Comparison of ENCODE assay signal across 8 cellular contexts in genomic region chr7:25894002-25894901, GRCh38.
DNase-seq lines count a peak whose midpoint lies in the region; ATAC-seq and TF ChIP-seq lines count a peak whose summit lies in the region.

No MANE protein-coding gene starts in this region.

- no peak for TF ChIP-seq POLR2A in HCT116 (IDR thresholded peaks at IDR 0.05; ENCODE audit: borderline replicate concordance, extremely low read depth, insufficient read depth, insufficient read length)

- H3K4me3 ChIP-seq in right atrium auricular region (no peak overlapping the region), HCT116 (replicated peaks in 1 of 2; ENCODE audit: low read depth in 1 of 2, low read length in 2 of 2) (no peak overlapping the region), lung (no peak overlapping the region)

- H3K36me3 ChIP-seq in right atrium auricular region = no peaks in the 10 kb centered on the region
- no peaks in the 10 kb centered on the region for H3K36me3 ChIP-seq in HCT116 (ENCODE audit: control insufficient read depth in 1 of 2, insufficient read depth in 2 of 2, low read length in 2 of 2)
- no peaks in the 10 kb centered on the region for H3K36me3 ChIP-seq in lung (ENCODE audit: control insufficient read depth in 2 of 2, insufficient read depth in 2 of 2, low read length in 2 of 2)

- DNase-seq in left cardiac atrium (no peak), right atrium auricular region (ENCODE audit: low spot score) (no peak), HCT116 (ENCODE audit: low read depth, low spot score) (peak; percentile 61), NAMALWA (ENCODE audit: low spot score) (peak; percentile 96), lung (ENCODE audit: low spot score) (peak; percentile 54), amniotic stem cell (lab: John Stamatoyannopoulos, UW) (no peak), NCI-H1105 treated with DMSO at 0.1 percent for 48 hours (lab: John Stamatoyannopoulos, UW) (no peak)
- DNase-seq in activated T-cell treated with anti-CD3 and anti-CD28 coated beads, Interleukin-2, amount 50 U/mL, for 48 hours = peak; percentile 51

- H2AFZ ChIP-seq in HCT116 (ENCODE audit: low read depth, low read length, poor library complexity, severe bottlenecking) = peak overlapping the region; percentile 98

- H3K9me3 ChIP-seq in right atrium auricular region = no peaks in the 10 kb centered on the region
- no peaks in the 10 kb centered on the region for H3K9me3 ChIP-seq in HCT116 (ENCODE audit: control insufficient read depth in 1 of 2, insufficient read depth in 1 of 2, low read depth in 1 of 2, low read length in 2 of 2)
- H3K9me3 ChIP-seq in lung (ENCODE audit: control insufficient read depth in 2 of 2, insufficient read depth in 1 of 2, low read length in 1 of 2) = no peaks in the 10 kb centered on the region

- CTCF ChIA-PET in HCT116 (lab: Charles Lee) = interaction anchor here (0.9 to 5.7 kb wide), 15 partner anchors 10 to 1268 kb away, joined by 3 to 94 read pairs (median 7); no protein-coding TSS in a partner anchor

- H4K20me1 ChIP-seq in HCT116 (ENCODE audit: insufficient read depth) = no peaks in the 10 kb centered on the region

- RAD21 ChIA-PET in HCT116 (lab: Charles Lee; ENCODE audit: low non-redundant PET in 1 of 2, low total read pairs in 2 of 2, uncharacterized antibody in 2 of 2, unreplicated experiment in 2 of 2) = interaction anchor here (1.3 to 2.8 kb wide), 3 partner anchors 168 to 471 kb away, joined by 4 to 15 read pairs (median 4); no protein-coding TSS in a partner anchor

- 60 to 74% methylated on average over 7 of the region's 7 CpGs for WGBS in lung, 2 donors

- ATAC-seq in left cardiac atrium (peak; percentile 54 to 64), HCT116 (peak; percentile 83), lung (ENCODE audit: insufficient read depth, low FRiP score) (peak; percentile 44)

- H3K27ac ChIP-seq in right atrium auricular region (no peak overlapping the region), HCT116 (ENCODE audit: low read depth, low read length) (peak overlapping the region; percentile 26; the same call in 1 of the 2 replicates), lung (ENCODE audit: low read depth in 1 of 2, low read length in 1 of 2) (no peak overlapping the region)

- intact Hi-C loops in left cardiac atrium (cut with DNase I) = loop anchor here (5.0 to 10.0 kb wide), 3 partner anchors 171 to 773 kb away; no protein-coding TSS in a partner anchor
- intact Hi-C loops in HCT116 (cut with micrococcal nuclease) = loop anchor here (10.0 kb wide), 1 partner anchor 611 kb away; no protein-coding TSS in a partner anchor

- no TSS peak for BruUV-seq in HCT116 (replicated peaks; lab: Mats Ljungman, UMichigan)

- TF ChIP-seq CTCF in right atrium auricular region (IDR thresholded peaks at IDR 0.05) (no peak), HCT116 (IDR thresholded peaks at IDR 0.05 in 2 of 3, conservative IDR thresholded peaks at IDR 0.05 in 1 of 3; ENCODE audit: borderline replicate concordance in 1 of 3, insufficient read depth in 1 of 3, low read depth in 2 of 3, low read length in 2 of 3) (no peak; a peak in 1 of 6 replicates), lung (IDR thresholded peaks at IDR 0.05; ENCODE audit: control extremely low read depth, extremely low read depth) (no peak)

- H3K4me2 ChIP-seq in HCT116 (ENCODE audit: low read length) = peak overlapping the region; percentile 67

- POLR2A ChIA-PET in HCT116 (lab: Charles Lee) = interaction anchor here (0.8 kb wide), 1 partner anchor 308 kb away, joined by 3 read pairs; the partner anchor contains the start of gene CBX3

- no peaks in the 10 kb centered on the region for H3K9me2 ChIP-seq in HCT116 (ENCODE audit: insufficient read depth)

- no peak for TF ChIP-seq RAD21 in HCT116 (IDR thresholded peaks at IDR 0.05; ENCODE audit: low read depth)

- no peaks in the 10 kb centered on the region for H3K27me3 ChIP-seq in right atrium auricular region
- no peaks in the 10 kb centered on the region for H3K27me3 ChIP-seq in HCT116 (ENCODE audit: insufficient read depth, low read length)
- H3K27me3 ChIP-seq in lung (ENCODE audit: control insufficient read depth, insufficient read depth) = no peaks in the 10 kb centered on the region

- H3K79me2 ChIP-seq in HCT116 (ENCODE audit: insufficient read depth, low read length) = no peaks in the 10 kb centered on the region

- H3K4me1 ChIP-seq in right atrium auricular region = peaks cover 0 to 10% of the 10 kb centered on the region in 2 donors
- peaks cover 6 to 28% of the 10 kb centered on the region in 2 experiments; a peak in 3 of 4 replicates for H3K4me1 ChIP-seq in HCT116 (ENCODE audit: control insufficient read depth in 1 of 2, insufficient read depth in 2 of 2, low read length in 2 of 2)
- H3K4me1 ChIP-seq in lung (ENCODE audit: control insufficient read depth in 2 of 2, insufficient read depth in 2 of 2, low read length in 2 of 2) = peaks cover 0 to 6% of the 10 kb centered on the region in 2 donors

- H3K9ac ChIP-seq in HCT116 (ENCODE audit: low read length) = no peak overlapping the region

TF ChIP-seq in HCT116, 20 proteins besides CTCF, POLR2A, EP300 and RAD21:
- TF ChIP-seq ZFX (IDR thresholded peaks at IDR 0.05) = peak; percentile 21; the same call in 1 of the 2 replicates
- no peak for TF ChIP-seq ZNF274 (IDR thresholded peaks at IDR 0.05; ENCODE audit: low read depth, low read length)
- TF ChIP-seq POLR2AphosphoS5 (IDR thresholded peaks at IDR 0.05; ENCODE audit: low read depth, low read length) = peak; percentile 30; the same call in 1 of the 2 replicates
- no peak for TF ChIP-seq SIN3A (IDR thresholded peaks at IDR 0.05; ENCODE audit: low read depth)
- TF ChIP-seq MAX (IDR thresholded peaks at IDR 0.05) = 0 out of 2 replicates have a peak, but pooled peaks have one; percentile 34
- no peak for TF ChIP-seq EGR1 (IDR thresholded peaks at IDR 0.05; ENCODE audit: low read depth)
- peak; percentile 86; the same call in 1 of the 2 replicates for TF ChIP-seq CBX3 (IDR thresholded peaks at IDR 0.05; ENCODE audit: low read depth)
- no peak for TF ChIP-seq CEBPB (IDR thresholded peaks at IDR 0.05; ENCODE audit: low read depth)
- TF ChIP-seq JUND (IDR thresholded peaks at IDR 0.05) = no peak
- TF ChIP-seq EZH2 (IDR thresholded peaks at IDR 0.05) = no peak

Comparison
In these comparisons a context has a peak if more than half of its experiments do, and no peak if none do; other contexts are left out.
1. DNase-seq: peak in HCT116 (single experiment), NAMALWA (single experiment), activated T-cell treated with anti-CD3 and anti-CD28 coated beads, Interleukin-2, amount 50 U/mL, for 48 hours (2 of 2) and lung (single experiment); none in left cardiac atrium (single experiment), right atrium auricular region (single experiment), amniotic stem cell (single experiment) and NCI-H1105 treated with DMSO at 0.1 percent for 48 hours (single experiment).
2. Peak in every context shown above with its lines, with median percentiles within 50 percentile points of each other: ATAC-seq.